In the genomic region with DNA sequence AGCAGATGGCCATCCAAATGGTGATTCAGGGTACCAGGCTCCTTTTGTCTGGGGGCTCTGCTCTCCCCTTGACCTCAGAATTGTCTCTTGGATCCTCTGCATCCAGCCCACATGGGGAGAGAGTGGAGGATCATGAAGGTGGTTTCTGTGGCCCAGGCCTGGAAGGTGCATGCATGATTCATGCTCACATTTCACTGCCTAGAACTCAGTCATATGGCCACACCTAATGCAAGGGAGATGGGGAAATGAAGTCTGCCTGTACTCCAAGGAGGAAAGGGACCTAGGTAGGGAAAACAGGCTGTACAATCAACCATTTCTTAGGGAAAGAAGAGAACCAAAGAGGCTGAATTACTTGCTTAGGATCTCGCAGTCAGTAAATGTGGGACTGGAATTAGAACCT, we compare ENCODE assay signal across 22 cellular contexts. TPM values are rescaled to one million over a fixed set of nuclear protein-coding genes. Genes with fewer than 3 reads are reported as not detected.
DNase-seq lines count a peak whose midpoint lies in the region; ATAC-seq, FAIRE-seq and TF ChIP-seq lines count a peak whose summit lies in the region.
"Had no signal": no experiment of that assay in that cellular context is flagged by ENCODE, and none has a peak within 500 bp of the region (broad histone marks: within the 10 kb centered on the region; RNA-seq: fewer than 3 reads in every experiment).

No MANE protein-coding gene starts in this region.

- no peak overlapping the region for H3K27ac ChIP-seq in epithelial cell of prostate
- no peak overlapping the region for H3K27ac ChIP-seq in A673 (ENCODE audit: low read depth, low read length, poor library complexity, severe bottlenecking)
- H3K27ac ChIP-seq: C4-2B had no signal

- POLR2A ChIA-PET in A673 (lab: Charles Lee; ENCODE audit: low non-redundant PET) = no interaction called here

- DNase-seq in bronchial epithelial cell (ENCODE audit: low read depth) (peak; percentile 68), epithelial cell of prostate (ENCODE audit: low read depth, low spot score) (peak; percentile 57), kidney tubule cell (ENCODE audit: low spot score) (peak; percentile 54), A673 (ENCODE audit: low spot score) (no peak), NOMO-1 treated with DMSO at 0.1 percent for 48 hours (lab: John Stamatoyannopoulos, UW; ENCODE audit: unreplicated experiment) (no peak)
- DNase-seq: AML-193; Caco-2; CD4-positive, alpha-beta T cell; DMS79; GDM1; GOT3; H7; HFFc6 had no signal

- no peaks in the 10 kb centered on the region for H3K4me1 ChIP-seq in A673 (ENCODE audit: insufficient read depth, low read length, poor library complexity, severe bottlenecking)

- H3K9me3 ChIP-seq in A673 (ENCODE audit: low read depth, low read length, poor library complexity, severe bottlenecking) = no peaks in the 10 kb centered on the region
- H3K9me3 ChIP-seq: Caco-2 had no signal

- H3K27me3 ChIP-seq in bronchial epithelial cell (ENCODE audit: control insufficient read depth, insufficient read depth, low read length) = peaks cover 3% of the 10 kb centered on the region
- H3K27me3 ChIP-seq in A673 (replicated peaks; ENCODE audit: insufficient read depth, low read depth, low read length, poor library complexity) = peaks cover 23% of the 10 kb centered on the region

- H3K4me3 ChIP-seq in bronchial epithelial cell (ENCODE audit: low read depth, low read length) (no peak overlapping the region), A673 (ENCODE audit: low read depth, low read length, poor library complexity, severe bottlenecking) (no peak overlapping the region)

- ATAC-seq in GM21619 (IDR thresholded peaks at IDR 0.05; ENCODE audit: unreplicated experiment) = no peak
- ATAC-seq: HCT116, HepG2 had no signal

- no peaks in the 10 kb centered on the region for H3K36me3 ChIP-seq in bronchial epithelial cell (ENCODE audit: control insufficient read depth, insufficient read depth, low read length)
- no peaks in the 10 kb centered on the region for H3K36me3 ChIP-seq in A673 (ENCODE audit: insufficient read depth, low read length, poor library complexity, severe bottlenecking)

- FAIRE-seq in bronchial epithelial cell (lab: Jason Lieb, UNC) = no peak
- FAIRE-seq: A204.1, D721Med, GM12892, GM18507, HepG2 had no signal

- no peak for TF ChIP-seq CTCF in bronchial epithelial cell (IDR thresholded peaks at IDR 0.05; ENCODE audit: insufficient read depth, low read length, severe bottlenecking)
- no peak for TF ChIP-seq CTCF in A673 (conservative IDR thresholded peaks at IDR 0.05; ENCODE audit: low read depth, low read length)

- intact Hi-C loops in A673 (cut with micrococcal nuclease; ENCODE audit: unreplicated experiment) = no loop called here

- CTCF ChIA-PET in A673 (lab: Charles Lee) = no interaction called here

- BruUV-seq in A673 (replicated peaks; lab: Mats Ljungman, UMichigan) = no TSS peak

RNA-seq across cellular contexts. Expression of gene HRG, which starts 15.1 kb away (rescaled TPM):
- not detected in 2 replicates for total RNA-seq in bronchial epithelial cell
- total RNA-seq in A673 (2021) = not detected in 2 replicates
- total RNA-seq: Caco-2; CD4-positive, alpha-beta T cell; Daoy; HFFc6 had no signal

RNA-seq across cellular contexts. Expression of gene KNG1, which starts 36.3 kb away (rescaled TPM):
- total RNA-seq in bronchial epithelial cell (not detected in 2 replicates), A673 (2021) (not detected in 2 replicates)
- total RNA-seq: CD4-positive, alpha-beta T cell; Daoy; H7; HFFc6 had no signal

RNA-seq across cellular contexts. Expression of gene FETUB, which starts 40.7 kb away (rescaled TPM):
- total RNA-seq in bronchial epithelial cell (0.38 TPM in 1 of 2 replicates, not detected in the other), A673 (2021) (not detected in 2 replicates)
- total RNA-seq: Caco-2; CD4-positive, alpha-beta T cell; Daoy; H7; HFFc6 had no signal

Comparison
In these comparisons a context has a peak if more than half of its experiments do, and no peak if none do; other contexts are left out.
1. DNase-seq: peak in bronchial epithelial cell (single experiment), epithelial cell of prostate (single experiment) and kidney tubule cell (single experiment); none in A673 (single experiment) and NOMO-1 treated with DMSO at 0.1 percent for 48 hours (single experiment).